9 cellular contexts compared by ENCODE assay signal in genomic region chr2:169572821-169573159, GRCh38. TPM values are rescaled to one million over a fixed set of nuclear protein-coding genes. Genes with fewer than 3 reads are reported as not detected.
DNase-seq lines count a peak whose midpoint lies in the region; ATAC-seq, FAIRE-seq and TF ChIP-seq lines count a peak whose summit lies in the region.
"Had no signal": no experiment of that assay in that cellular context is flagged by ENCODE, and none has a peak within 500 bp of the region (broad histone marks: within the 10 kb centered on the region; RNA-seq: fewer than 3 reads in every experiment).

No MANE protein-coding gene starts in this region.

- H3K9me3 ChIP-seq in left ventricle myocardium inferior (replicated peaks) (no peaks in the 10 kb centered on the region), breast epithelium (no peaks in the 10 kb centered on the region), mononuclear cell (ENCODE audit: low read depth, low read length) (no peaks in the 10 kb centered on the region)

- no peak for DNase-seq in left ventricle myocardium inferior
- no peak for DNase-seq in left cardiac atrium
- no peak for DNase-seq in breast epithelium (ENCODE audit: low spot score in 2 of 2)
- no peak for DNase-seq in SK-N-DZ (ENCODE audit: low spot score)
- DNase-seq in H54 (ENCODE audit: insufficient read length, low spot score), result no peak
- no peak for DNase-seq in GF-D8 (lab: John Stamatoyannopoulos, UW)
- DNase-seq: KBM-7 had no signal

- H3K36me3 ChIP-seq in left ventricle myocardium inferior (no peaks in the 10 kb centered on the region), breast epithelium (no peaks in the 10 kb centered on the region)

- H3K27me3 ChIP-seq in left ventricle myocardium inferior (ENCODE audit: low read depth) (no peaks in the 10 kb centered on the region), breast epithelium (no peaks in the 10 kb centered on the region), mononuclear cell (ENCODE audit: insufficient read depth, low read length) (no peaks in the 10 kb centered on the region)

- no peak for FAIRE-seq in H54 (lab: Jason Lieb, UNC)

- H3K27ac ChIP-seq in left ventricle myocardium inferior (replicated peaks) (peak overlapping the region; percentile 90), breast epithelium (no peak overlapping the region)

- ATAC-seq in left cardiac atrium (no peak), HG02884 (IDR thresholded peaks at IDR 0.05; ENCODE audit: unreplicated experiment) (no peak)

- intact Hi-C loops in left ventricle myocardium inferior (cut with micrococcal nuclease) (no loop called here), left cardiac atrium (cut with DNase I) (no loop called here), breast epithelium (cut with DNase I; ENCODE audit: low total_unique reads) (no loop called here)

- TF ChIP-seq CTCF in left ventricle myocardium inferior (IDR thresholded peaks at IDR 0.05; ENCODE audit: borderline replicate concordance) (no peak), breast epithelium (IDR thresholded peaks at IDR 0.05) (no peak)

- TF ChIP-seq POLR2A in breast epithelium (IDR thresholded peaks at IDR 0.05) (no peak), H54 (IDR thresholded peaks at IDR 0.05; ENCODE audit: low read depth, low read length) (no peak)

- H3K4me3 ChIP-seq in left ventricle myocardium inferior (peak overlapping the region; percentile 79), breast epithelium (peak overlapping the region; percentile 53 to 70 (median 61)), mononuclear cell (ENCODE audit: low read length) (peak overlapping the region; percentile 97)

- H3K4me1 ChIP-seq in left ventricle myocardium inferior (peaks cover 42% of the 10 kb centered on the region), breast epithelium (peaks cover 0 to 5% of the 10 kb centered on the region in 2 donors), mononuclear cell (ENCODE audit: insufficient read depth, low read length) (peaks cover 8% of the 10 kb centered on the region)

RNA-seq across cellular contexts. Expression of gene FASTKD1, which starts 0.9 kb away (rescaled TPM):
- total RNA-seq in left ventricle myocardium inferior, result 121 TPM
- 10 to 100 TPM; 45.1 to 66.4 TPM for total RNA-seq in left cardiac atrium
- total RNA-seq in breast epithelium, result 10 to 100 TPM in 2 of 3 donors, 1 to 10 TPM in 1; 6.7 to 22.1 (median 15.4) TPM
- total RNA-seq in mononuclear cell, result 8.1 TPM
- polyA plus RNA-seq in SK-N-DZ (2014; cell fraction: cytosol; rRNA removed), result 30.3 and 39.5 TPM in 2 replicates
- polyA plus RNA-seq in SK-N-DZ (2014; cell fraction: nucleus; rRNA removed), result 54.4 and 61.7 TPM in 2 replicates

RNA-seq across cellular contexts. Expression of gene PPIG, which starts 11.4 kb away (rescaled TPM):
- total RNA-seq in left ventricle myocardium inferior (38.0 TPM), left cardiac atrium (10 to 100 TPM; 33.7 to 45.3 TPM), breast epithelium (10 to 100 TPM; 35.5 to 67.9 (median 50.1) TPM), mononuclear cell (60.1 TPM)
- polyA plus RNA-seq in SK-N-DZ (2014; cell fraction: cytosol; rRNA removed), result 14.8 and 25.1 TPM in 2 replicates
- polyA plus RNA-seq in SK-N-DZ (2014; cell fraction: nucleus; rRNA removed), result 34.6 and 41.5 TPM in 2 replicates
